ENCODE assay signal across 1 cellular context in the genomic region with DNA sequence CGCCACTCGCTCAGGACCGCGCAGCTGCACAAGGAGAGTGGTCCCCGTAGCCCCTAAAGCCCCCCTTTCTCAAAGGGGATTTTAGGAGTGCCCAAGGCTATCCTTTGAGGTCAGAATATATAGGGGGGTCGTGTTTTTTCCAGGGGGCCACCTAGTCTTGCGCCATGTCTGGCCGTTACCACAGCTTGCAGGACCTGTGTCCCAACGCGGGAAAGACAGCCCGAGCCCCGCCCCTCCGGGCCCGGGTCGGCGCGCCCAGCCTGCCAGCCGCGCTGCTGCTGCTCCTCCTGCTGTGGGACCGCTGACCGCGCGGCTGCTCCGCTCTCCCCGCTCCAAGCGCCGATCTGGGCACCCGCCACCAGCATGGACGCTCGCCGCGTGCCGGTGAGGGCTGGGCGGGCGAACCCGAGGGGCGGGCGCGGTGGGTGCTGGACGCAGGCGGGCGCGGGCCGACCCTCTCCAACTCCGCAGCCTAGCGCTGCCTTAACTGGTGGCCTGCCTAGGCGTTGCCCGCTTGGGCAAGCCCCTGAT.
TF ChIP-seq lines count a peak whose summit lies in the region.

A gene (plus strand): TSS at position 272 of the 531 bp plus-strand sequence. CDS start 92 bp downstream, at position 364.

TF ChIP-seq in WTC11, 78 proteins besides CTCF, POLR2A, EP300 and RAD21 (continued from another document and continues in another):
- TF ChIP-seq, protein P1, sequence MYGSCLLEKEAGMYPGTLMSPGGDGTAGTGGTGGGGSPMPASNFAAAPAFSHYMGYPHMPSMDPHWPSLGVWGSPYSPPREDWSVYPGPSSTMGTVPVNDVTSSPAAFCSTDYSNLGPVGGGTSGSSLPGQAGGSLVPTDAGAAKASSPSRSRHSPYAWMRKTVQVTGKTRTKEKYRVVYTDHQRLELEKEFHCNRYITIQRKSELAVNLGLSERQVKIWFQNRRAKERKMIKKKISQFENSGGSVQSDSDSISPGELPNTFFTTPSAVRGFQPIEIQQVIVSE (CRISPR knock-in tag; IDR thresholded peaks at IDR 0.05; ENCODE audit: borderline replicate concordance), result no peak
- TF ChIP-seq NFYB (CRISPR knock-in tag; conservative IDR thresholded peaks at IDR 0.05; ENCODE audit: low read depth) (peak; percentile 45; the same call in 1 of the 2 replicates), NR1H2 (CRISPR knock-in tag; IDR thresholded peaks at IDR 0.05) (0 out of 2 replicates have a peak, but pooled peaks have one; percentile 53), ZNF423 (CRISPR knock-in tag; IDR thresholded peaks at IDR 0.05) (no peak), SP1 (CRISPR knock-in tag; conservative IDR thresholded peaks at IDR 0.05) (peak; percentile 75), ZNF121 (CRISPR knock-in tag; IDR thresholded peaks at IDR 0.05) (no peak; the same call in 1 of the 2 replicates), PRRX2 (CRISPR knock-in tag; IDR thresholded peaks at IDR 0.05) (no peak), TCF7 (CRISPR knock-in tag; IDR thresholded peaks at IDR 0.05; ENCODE audit: low read depth) (peak; percentile 91), SOX15 (CRISPR knock-in tag; IDR thresholded peaks at IDR 0.05) (no peak), ZBTB21 (CRISPR knock-in tag; IDR thresholded peaks at IDR 0.05; ENCODE audit: borderline replicate concordance) (peak; percentile 87), GTF2I (CRISPR knock-in tag; conservative IDR thresholded peaks at IDR 0.05) (no peak)
- TF ChIP-seq, protein P2, sequence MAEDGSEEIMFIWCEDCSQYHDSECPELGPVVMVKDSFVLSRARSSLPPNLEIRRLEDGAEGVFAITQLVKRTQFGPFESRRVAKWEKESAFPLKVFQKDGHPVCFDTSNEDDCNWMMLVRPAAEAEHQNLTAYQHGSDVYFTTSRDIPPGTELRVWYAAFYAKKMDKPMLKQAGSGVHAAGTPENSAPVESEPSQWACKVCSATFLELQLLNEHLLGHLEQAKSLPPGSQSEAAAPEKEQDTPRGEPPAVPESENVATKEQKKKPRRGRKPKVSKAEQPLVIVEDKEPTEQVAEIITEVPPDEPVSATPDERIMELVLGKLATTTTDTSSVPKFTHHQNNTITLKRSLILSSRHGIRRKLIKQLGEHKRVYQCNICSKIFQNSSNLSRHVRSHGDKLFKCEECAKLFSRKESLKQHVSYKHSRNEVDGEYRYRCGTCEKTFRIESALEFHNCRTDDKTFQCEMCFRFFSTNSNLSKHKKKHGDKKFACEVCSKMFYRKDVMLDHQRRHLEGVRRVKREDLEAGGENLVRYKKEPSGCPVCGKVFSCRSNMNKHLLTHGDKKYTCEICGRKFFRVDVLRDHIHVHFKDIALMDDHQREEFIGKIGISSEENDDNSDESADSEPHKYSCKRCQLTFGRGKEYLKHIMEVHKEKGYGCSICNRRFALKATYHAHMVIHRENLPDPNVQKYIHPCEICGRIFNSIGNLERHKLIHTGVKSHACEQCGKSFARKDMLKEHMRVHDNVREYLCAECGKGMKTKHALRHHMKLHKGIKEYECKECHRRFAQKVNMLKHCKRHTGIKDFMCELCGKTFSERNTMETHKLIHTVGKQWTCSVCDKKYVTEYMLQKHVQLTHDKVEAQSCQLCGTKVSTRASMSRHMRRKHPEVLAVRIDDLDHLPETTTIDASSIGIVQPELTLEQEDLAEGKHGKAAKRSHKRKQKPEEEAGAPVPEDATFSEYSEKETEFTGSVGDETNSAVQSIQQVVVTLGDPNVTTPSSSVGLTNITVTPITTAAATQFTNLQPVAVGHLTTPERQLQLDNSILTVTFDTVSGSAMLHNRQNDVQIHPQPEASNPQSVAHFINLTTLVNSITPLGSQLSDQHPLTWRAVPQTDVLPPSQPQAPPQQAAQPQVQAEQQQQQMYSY (CRISPR knock-in tag; IDR thresholded peaks at IDR 0.05), result peak; percentile 31; the same call in 1 of the 2 replicates
- TF ChIP-seq, protein P3, sequence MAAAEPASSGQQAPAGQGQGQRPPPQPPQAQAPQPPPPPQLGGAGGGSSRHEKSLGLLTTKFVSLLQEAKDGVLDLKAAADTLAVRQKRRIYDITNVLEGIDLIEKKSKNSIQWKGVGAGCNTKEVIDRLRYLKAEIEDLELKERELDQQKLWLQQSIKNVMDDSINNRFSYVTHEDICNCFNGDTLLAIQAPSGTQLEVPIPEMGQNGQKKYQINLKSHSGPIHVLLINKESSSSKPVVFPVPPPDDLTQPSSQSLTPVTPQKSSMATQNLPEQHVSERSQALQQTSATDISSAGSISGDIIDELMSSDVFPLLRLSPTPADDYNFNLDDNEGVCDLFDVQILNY (CRISPR knock-in tag; IDR thresholded peaks at IDR 0.05), result peak; percentile 100
- TF ChIP-seq, protein P4, sequence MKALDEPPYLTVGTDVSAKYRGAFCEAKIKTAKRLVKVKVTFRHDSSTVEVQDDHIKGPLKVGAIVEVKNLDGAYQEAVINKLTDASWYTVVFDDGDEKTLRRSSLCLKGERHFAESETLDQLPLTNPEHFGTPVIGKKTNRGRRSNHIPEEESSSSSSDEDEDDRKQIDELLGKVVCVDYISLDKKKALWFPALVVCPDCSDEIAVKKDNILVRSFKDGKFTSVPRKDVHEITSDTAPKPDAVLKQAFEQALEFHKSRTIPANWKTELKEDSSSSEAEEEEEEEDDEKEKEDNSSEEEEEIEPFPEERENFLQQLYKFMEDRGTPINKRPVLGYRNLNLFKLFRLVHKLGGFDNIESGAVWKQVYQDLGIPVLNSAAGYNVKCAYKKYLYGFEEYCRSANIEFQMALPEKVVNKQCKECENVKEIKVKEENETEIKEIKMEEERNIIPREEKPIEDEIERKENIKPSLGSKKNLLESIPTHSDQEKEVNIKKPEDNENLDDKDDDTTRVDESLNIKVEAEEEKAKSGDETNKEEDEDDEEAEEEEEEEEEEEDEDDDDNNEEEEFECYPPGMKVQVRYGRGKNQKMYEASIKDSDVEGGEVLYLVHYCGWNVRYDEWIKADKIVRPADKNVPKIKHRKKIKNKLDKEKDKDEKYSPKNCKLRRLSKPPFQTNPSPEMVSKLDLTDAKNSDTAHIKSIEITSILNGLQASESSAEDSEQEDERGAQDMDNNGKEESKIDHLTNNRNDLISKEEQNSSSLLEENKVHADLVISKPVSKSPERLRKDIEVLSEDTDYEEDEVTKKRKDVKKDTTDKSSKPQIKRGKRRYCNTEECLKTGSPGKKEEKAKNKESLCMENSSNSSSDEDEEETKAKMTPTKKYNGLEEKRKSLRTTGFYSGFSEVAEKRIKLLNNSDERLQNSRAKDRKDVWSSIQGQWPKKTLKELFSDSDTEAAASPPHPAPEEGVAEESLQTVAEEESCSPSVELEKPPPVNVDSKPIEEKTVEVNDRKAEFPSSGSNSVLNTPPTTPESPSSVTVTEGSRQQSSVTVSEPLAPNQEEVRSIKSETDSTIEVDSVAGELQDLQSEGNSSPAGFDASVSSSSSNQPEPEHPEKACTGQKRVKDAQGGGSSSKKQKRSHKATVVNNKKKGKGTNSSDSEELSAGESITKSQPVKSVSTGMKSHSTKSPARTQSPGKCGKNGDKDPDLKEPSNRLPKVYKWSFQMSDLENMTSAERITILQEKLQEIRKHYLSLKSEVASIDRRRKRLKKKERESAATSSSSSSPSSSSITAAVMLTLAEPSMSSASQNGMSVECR (CRISPR knock-in tag; IDR thresholded peaks at IDR 0.05; ENCODE audit: borderline replicate concordance), result no peak; the same call in 1 of the 2 replicates
- TF ChIP-seq, protein P5, sequence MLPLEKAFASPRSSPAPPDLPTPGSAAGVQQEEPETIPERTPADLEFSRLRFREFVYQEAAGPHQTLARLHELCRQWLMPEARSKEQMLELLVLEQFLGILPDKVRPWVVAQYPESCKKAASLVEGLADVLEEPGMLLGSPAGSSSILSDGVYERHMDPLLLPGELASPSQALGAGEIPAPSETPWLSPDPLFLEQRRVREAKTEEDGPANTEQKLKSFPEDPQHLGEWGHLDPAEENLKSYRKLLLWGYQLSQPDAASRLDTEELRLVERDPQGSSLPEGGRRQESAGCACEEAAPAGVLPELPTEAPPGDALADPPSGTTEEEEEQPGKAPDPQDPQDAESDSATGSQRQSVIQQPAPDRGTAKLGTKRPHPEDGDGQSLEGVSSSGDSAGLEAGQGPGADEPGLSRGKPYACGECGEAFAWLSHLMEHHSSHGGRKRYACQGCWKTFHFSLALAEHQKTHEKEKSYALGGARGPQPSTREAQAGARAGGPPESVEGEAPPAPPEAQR (CRISPR knock-in tag; IDR thresholded peaks at IDR 0.05), result no peak
- TF ChIP-seq, protein P6, sequence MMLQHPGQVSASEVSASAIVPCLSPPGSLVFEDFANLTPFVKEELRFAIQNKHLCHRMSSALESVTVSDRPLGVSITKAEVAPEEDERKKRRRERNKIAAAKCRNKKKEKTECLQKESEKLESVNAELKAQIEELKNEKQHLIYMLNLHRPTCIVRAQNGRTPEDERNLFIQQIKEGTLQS (CRISPR knock-in tag; conservative IDR thresholded peaks at IDR 0.05), result 0 out of 2 replicates have a peak, but pooled peaks have one; percentile 14
- TF ChIP-seq, protein P7, sequence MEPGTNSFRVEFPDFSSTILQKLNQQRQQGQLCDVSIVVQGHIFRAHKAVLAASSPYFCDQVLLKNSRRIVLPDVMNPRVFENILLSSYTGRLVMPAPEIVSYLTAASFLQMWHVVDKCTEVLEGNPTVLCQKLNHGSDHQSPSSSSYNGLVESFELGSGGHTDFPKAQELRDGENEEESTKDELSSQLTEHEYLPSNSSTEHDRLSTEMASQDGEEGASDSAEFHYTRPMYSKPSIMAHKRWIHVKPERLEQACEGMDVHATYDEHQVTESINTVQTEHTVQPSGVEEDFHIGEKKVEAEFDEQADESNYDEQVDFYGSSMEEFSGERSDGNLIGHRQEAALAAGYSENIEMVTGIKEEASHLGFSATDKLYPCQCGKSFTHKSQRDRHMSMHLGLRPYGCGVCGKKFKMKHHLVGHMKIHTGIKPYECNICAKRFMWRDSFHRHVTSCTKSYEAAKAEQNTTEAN (CRISPR knock-in tag; IDR thresholded peaks at IDR 0.05), result peak; percentile 97
- TF ChIP-seq, protein P8, sequence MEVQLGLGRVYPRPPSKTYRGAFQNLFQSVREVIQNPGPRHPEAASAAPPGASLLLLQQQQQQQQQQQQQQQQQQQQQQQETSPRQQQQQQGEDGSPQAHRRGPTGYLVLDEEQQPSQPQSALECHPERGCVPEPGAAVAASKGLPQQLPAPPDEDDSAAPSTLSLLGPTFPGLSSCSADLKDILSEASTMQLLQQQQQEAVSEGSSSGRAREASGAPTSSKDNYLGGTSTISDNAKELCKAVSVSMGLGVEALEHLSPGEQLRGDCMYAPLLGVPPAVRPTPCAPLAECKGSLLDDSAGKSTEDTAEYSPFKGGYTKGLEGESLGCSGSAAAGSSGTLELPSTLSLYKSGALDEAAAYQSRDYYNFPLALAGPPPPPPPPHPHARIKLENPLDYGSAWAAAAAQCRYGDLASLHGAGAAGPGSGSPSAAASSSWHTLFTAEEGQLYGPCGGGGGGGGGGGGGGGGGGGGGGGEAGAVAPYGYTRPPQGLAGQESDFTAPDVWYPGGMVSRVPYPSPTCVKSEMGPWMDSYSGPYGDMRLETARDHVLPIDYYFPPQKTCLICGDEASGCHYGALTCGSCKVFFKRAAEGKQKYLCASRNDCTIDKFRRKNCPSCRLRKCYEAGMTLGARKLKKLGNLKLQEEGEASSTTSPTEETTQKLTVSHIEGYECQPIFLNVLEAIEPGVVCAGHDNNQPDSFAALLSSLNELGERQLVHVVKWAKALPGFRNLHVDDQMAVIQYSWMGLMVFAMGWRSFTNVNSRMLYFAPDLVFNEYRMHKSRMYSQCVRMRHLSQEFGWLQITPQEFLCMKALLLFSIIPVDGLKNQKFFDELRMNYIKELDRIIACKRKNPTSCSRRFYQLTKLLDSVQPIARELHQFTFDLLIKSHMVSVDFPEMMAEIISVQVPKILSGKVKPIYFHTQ (CRISPR knock-in tag; IDR thresholded peaks at IDR 0.05), result no peak
- TF ChIP-seq, protein P9, sequence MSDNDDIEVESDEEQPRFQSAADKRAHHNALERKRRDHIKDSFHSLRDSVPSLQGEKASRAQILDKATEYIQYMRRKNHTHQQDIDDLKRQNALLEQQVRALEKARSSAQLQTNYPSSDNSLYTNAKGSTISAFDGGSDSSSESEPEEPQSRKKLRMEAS (CRISPR knock-in tag; IDR thresholded peaks at IDR 0.05), result peak; percentile 92
- TF ChIP-seq, protein P10, sequence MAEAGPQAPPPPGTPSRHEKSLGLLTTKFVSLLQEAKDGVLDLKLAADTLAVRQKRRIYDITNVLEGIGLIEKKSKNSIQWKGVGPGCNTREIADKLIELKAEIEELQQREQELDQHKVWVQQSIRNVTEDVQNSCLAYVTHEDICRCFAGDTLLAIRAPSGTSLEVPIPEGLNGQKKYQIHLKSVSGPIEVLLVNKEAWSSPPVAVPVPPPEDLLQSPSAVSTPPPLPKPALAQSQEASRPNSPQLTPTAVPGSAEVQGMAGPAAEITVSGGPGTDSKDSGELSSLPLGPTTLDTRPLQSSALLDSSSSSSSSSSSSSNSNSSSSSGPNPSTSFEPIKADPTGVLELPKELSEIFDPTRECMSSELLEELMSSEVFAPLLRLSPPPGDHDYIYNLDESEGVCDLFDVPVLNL (CRISPR knock-in tag; IDR thresholded peaks at IDR 0.05; ENCODE audit: borderline replicate concordance, low read depth), result peak; percentile 98
- TF ChIP-seq, protein P11, sequence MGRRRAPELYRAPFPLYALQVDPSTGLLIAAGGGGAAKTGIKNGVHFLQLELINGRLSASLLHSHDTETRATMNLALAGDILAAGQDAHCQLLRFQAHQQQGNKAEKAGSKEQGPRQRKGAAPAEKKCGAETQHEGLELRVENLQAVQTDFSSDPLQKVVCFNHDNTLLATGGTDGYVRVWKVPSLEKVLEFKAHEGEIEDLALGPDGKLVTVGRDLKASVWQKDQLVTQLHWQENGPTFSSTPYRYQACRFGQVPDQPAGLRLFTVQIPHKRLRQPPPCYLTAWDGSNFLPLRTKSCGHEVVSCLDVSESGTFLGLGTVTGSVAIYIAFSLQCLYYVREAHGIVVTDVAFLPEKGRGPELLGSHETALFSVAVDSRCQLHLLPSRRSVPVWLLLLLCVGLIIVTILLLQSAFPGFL (CRISPR knock-in tag; IDR thresholded peaks at IDR 0.05; ENCODE audit: borderline replicate concordance), result peak; percentile 91; the same call in 1 of the 2 replicates
- TF ChIP-seq, protein P12, sequence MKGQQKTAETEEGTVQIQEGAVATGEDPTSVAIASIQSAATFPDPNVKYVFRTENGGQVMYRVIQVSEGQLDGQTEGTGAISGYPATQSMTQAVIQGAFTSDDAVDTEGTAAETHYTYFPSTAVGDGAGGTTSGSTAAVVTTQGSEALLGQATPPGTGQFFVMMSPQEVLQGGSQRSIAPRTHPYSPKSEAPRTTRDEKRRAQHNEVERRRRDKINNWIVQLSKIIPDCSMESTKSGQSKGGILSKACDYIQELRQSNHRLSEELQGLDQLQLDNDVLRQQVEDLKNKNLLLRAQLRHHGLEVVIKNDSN (CRISPR knock-in tag; IDR thresholded peaks at IDR 0.05), result peak; percentile 81
